28 cellular contexts compared by ENCODE assay signal in genomic region chr5:140049205-140049604, GRCh38. TPM values are rescaled to one million over a fixed set of nuclear protein-coding genes. Genes with fewer than 3 reads are reported as not detected.
A peak's percentile ranks its signal among the peaks of the same experiment; 100 is the strongest.
DNase-seq lines count a peak whose midpoint lies in the region; ATAC-seq and TF ChIP-seq lines count a peak whose summit lies in the region.
"Had no signal": no experiment of that assay in that cellular context is flagged by ENCODE, and none has a peak within 500 bp of the region (broad histone marks: within the 10 kb centered on the region; RNA-seq: fewer than 3 reads in every experiment).

No MANE protein-coding gene starts in this region.

- H3K27me3 Mint-ChIP-seq in memory B cell, result peaks cover 21% of the 10 kb centered on the region

- no peaks in the 10 kb centered on the region for H3K9me3 ChIP-seq in testis
- H3K9me3 ChIP-seq: A549, esophagus muscularis mucosa, prostate gland, sigmoid colon, tibial nerve had no signal

- no peak overlapping the region for H3K27ac Mint-ChIP-seq in memory B cell
- H3K27ac Mint-ChIP-seq: activated naive CD8-positive, alpha-beta T cell treated with anti-CD3 and anti-CD28 coated beads, Interleukin-2, amount 10 ng/mL, durations not matched to agents 7 days and 5 days; activated T-cell treated with anti-CD3 and anti-CD28 coated beads, Interleukin-2, amount 50 U/mL, for 24 hours; B cell; stimulated activated naive CD8-positive, alpha-beta T cell treated with anti-CD3 and anti-CD28 coated beads, Interleukin-15, Interleukin-2, amounts not matched to agents 100 ng/mL and 50 ng/mL, for 24 hours had no signal

- no peak for TF ChIP-seq CTCF in testis (IDR thresholded peaks at IDR 0.05)
- TF ChIP-seq CTCF in foreskin keratinocyte (conservative IDR thresholded peaks at IDR 0.05), result no peak

- peak overlapping the region; percentile 4 for H2AFZ ChIP-seq in ACC112 (ENCODE audit: low read length, unreplicated experiment)
- H2AFZ ChIP-seq: hepatocyte had no signal

- intact Hi-C loops in testis (cut with DNase I; ENCODE audit: low total_unique reads), result no loop called here

- ATAC-seq in GM18502 (IDR thresholded peaks at IDR 0.05; ENCODE audit: poor library complexity, unreplicated experiment), result peak; percentile 71
- ATAC-seq in HG02884 (IDR thresholded peaks at IDR 0.05; ENCODE audit: unreplicated experiment), result peak; percentile 74
- ATAC-seq in memory B cell (ENCODE audit: low read depth), result peak; percentile 35
- no peak for ATAC-seq in foreskin keratinocyte
- ATAC-seq: left colon, SK-N-SH treated with all-trans-retinoic acid at 6 μM for 48 hours had no signal

- H3K36me3 Mint-ChIP-seq in memory B cell, result no peaks in the 10 kb centered on the region
- H3K36me3 Mint-ChIP-seq: activated naive CD8-positive, alpha-beta T cell treated with anti-CD3 and anti-CD28 coated beads, Interleukin-2, amount 10 ng/mL, durations not matched to agents 7 days and 5 days had no signal

- H3K27ac ChIP-seq in ACC112 (ENCODE audit: low read depth, low read length) (no peak overlapping the region), testis (peak overlapping the region in 1 of 2 donors; percentile 26), foreskin keratinocyte (no peak overlapping the region)
- H3K27ac ChIP-seq: A549, esophagus muscularis mucosa, hepatocyte, prostate gland, sigmoid colon, tibial nerve had no signal

- DNase-seq in memory B cell (ENCODE audit: low spot score in 2 of 2) (no peak), AG20443 (ENCODE audit: low spot score) (no peak), testis (no peak), foreskin keratinocyte (no peak), NCI-H2196 treated with DMSO at 0.1 percent for 48 hours (lab: John Stamatoyannopoulos, UW; ENCODE audit: unreplicated experiment) (no peak)
- DNase-seq: activated CD4-positive, alpha-beta T cell treated with anti-CD3 and anti-CD28 coated beads for 48 hours; activated gamma-delta T cell; activated naive CD8-positive, alpha-beta T cell treated with anti-CD3 and anti-CD28 coated beads, Interleukin-2, amount 10 ng/mL, durations not matched to agents 7 days and 5 days; activated T-cell treated with anti-CD3 and anti-CD28 coated beads, Interleukin-2, amount 50 U/mL, for 24 hours; dermis blood vessel endothelial cell; foreskin melanocyte; KBM-7; left colon; mesendoderm; NCI-H1417 treated with DMSO at 0.1 percent for 48 hours; sigmoid colon had no signal

- H3K4me3 ChIP-seq in ACC112 (ENCODE audit: low read depth, low read length) (no peak overlapping the region), testis (no peak overlapping the region)
- H3K4me3 ChIP-seq: A549, esophagus muscularis mucosa, hepatocyte, prostate gland, sigmoid colon, tibial nerve had no signal

- 68 to 86% methylated on average over 1 of the region's 1 CpG for WGBS in testis, 2 donors

- H3K27me3 ChIP-seq in ACC112 (ENCODE audit: insufficient read depth, low read length), result no peaks in the 10 kb centered on the region
- H3K27me3 ChIP-seq in testis, result no peaks in the 10 kb centered on the region
- H3K27me3 ChIP-seq in foreskin keratinocyte, result peaks cover 42% of the 10 kb centered on the region
- H3K27me3 ChIP-seq: esophagus muscularis mucosa, sigmoid colon, tibial nerve had no signal

- no peak overlapping the region for H3K4me3 Mint-ChIP-seq in memory B cell
- H3K4me3 Mint-ChIP-seq: activated naive CD8-positive, alpha-beta T cell treated with anti-CD3 and anti-CD28 coated beads, Interleukin-2, amount 10 ng/mL, durations not matched to agents 7 days and 5 days; activated T-cell treated with anti-CD3 and anti-CD28 coated beads, Interleukin-2, amount 50 U/mL, for 24 hours; B cell; stimulated activated naive CD8-positive, alpha-beta T cell treated with anti-CD3 and anti-CD28 coated beads, Interleukin-15, Interleukin-2, amounts not matched to agents 100 ng/mL and 50 ng/mL, for 24 hours had no signal

- H3K36me3 ChIP-seq in ACC112 (ENCODE audit: insufficient read depth, low read length), result no peaks in the 10 kb centered on the region
- no peaks in the 10 kb centered on the region for H3K36me3 ChIP-seq in testis (ENCODE audit: low read depth, missing control alignments)
- H3K36me3 ChIP-seq: esophagus muscularis mucosa, prostate gland, sigmoid colon, tibial nerve had no signal

- TF ChIP-seq POLR2A in testis (IDR thresholded peaks at IDR 0.05), result no peak

- H3K4me1 ChIP-seq in ACC112 (ENCODE audit: control insufficient read depth, insufficient read depth, low read length, unreplicated experiment), result peaks cover 4% of the 10 kb centered on the region
- H3K4me1 ChIP-seq in testis, result peaks cover 11% of the 10 kb centered on the region
- H3K4me1 ChIP-seq in foreskin keratinocyte, result no peaks in the 10 kb centered on the region
- H3K4me1 ChIP-seq: prostate gland, sigmoid colon, tibial nerve had no signal

- H3K79me2 ChIP-seq in ACC112 (ENCODE audit: control insufficient read depth, insufficient read depth, low read length, unreplicated experiment), result no peaks in the 10 kb centered on the region
- H3K79me2 ChIP-seq: hepatocyte had no signal

- H3K9me3 Mint-ChIP-seq in memory B cell, result no peaks in the 10 kb centered on the region
- H3K9me3 Mint-ChIP-seq: activated naive CD8-positive, alpha-beta T cell treated with anti-CD3 and anti-CD28 coated beads, Interleukin-2, amount 10 ng/mL, durations not matched to agents 7 days and 5 days; activated T-cell treated with anti-CD3 and anti-CD28 coated beads, Interleukin-2, amount 50 U/mL, for 24 hours; stimulated activated naive CD8-positive, alpha-beta T cell treated with anti-CD3 and anti-CD28 coated beads, Interleukin-15, Interleukin-2, amounts not matched to agents 100 ng/mL and 50 ng/mL, for 24 hours had no signal

- no peaks in the 10 kb centered on the region for H3K4me1 Mint-ChIP-seq in memory B cell

RNA-seq across cellular contexts. Expression of gene NRG2, which starts 6.1 kb away (rescaled TPM):
- 10 to 100 TPM; 13.0 to 23.2 TPM for total RNA-seq in testis
- polyA plus RNA-seq in testis (ENCODE audit: insufficient read depth, low read depth, low replicate concordance), result 4.8 TPM
- 0.42 and 0.58 TPM in 2 replicates for total RNA-seq in foreskin keratinocyte
- 0.20 and 0.29 TPM in 2 replicates for polyA plus RNA-seq in foreskin keratinocyte
- total RNA-seq: T-helper 2 cell treated with Interferon-gamma antibody and Interleukin-4, amounts not matched to agents 100 ng/mL and 5 ng/mL, for 36 hours had no signal
